In genomic region chr20:6976096-6976495, GRCh38 we compare ENCODE assay signal across 15 cellular contexts.
"Had no signal": no experiment of that assay in that cellular context is flagged by ENCODE, and none has a peak within 500 bp of the region (broad histone marks: within the 10 kb centered on the region; RNA-seq: fewer than 3 reads in every experiment).

No MANE protein-coding gene starts in this region.

- H3K36me3 ChIP-seq: adrenal gland had no signal

- DNase-seq: activated CD4-positive, alpha-beta T cell treated with anti-CD3 and anti-CD28 coated beads, Interleukin-2, amount 50 U/mL, for 4 hours; activated effector memory CD4-positive, alpha-beta T cell treated with anti-CD3 and anti-CD28 coated beads, Interleukin-2, amount 50 U/mL, for 16 hours; activated T-cell treated with anti-CD3 and anti-CD28 coated beads, Interleukin-2, amount 50 U/mL, for 72 hours; adrenal gland; midbrain; posterior cingulate gyrus; retina; stimulated activated CD4-positive, alpha-beta T cell treated with anti-CD3 and anti-CD28 coated beads, Interleukin-12 subunit alpha, Interleukin-12 subunit beta, amount 100 ng/mL, for 4 hours; stimulated activated CD4-positive, alpha-beta T cell treated with anti-CD3 and anti-CD28 coated beads, Interleukin-1b, Interleukin-23, amount 100 ng/mL, for 48 hours; stimulated activated CD8-positive, alpha-beta memory T cell treated with anti-CD3 and anti-CD28 coated beads, Interleukin-4, amount 100 ng/mL, for 48 hours; stimulated activated naive CD8-positive, alpha-beta T cell treated with anti-CD3 and anti-CD28 coated beads, Interleukin-15, Interleukin-2, amounts not matched to agents 100 U/mL and 50 U/mL, for 24 hours; testis had no signal

- H3K27me3 ChIP-seq: adrenal gland, testis had no signal

- ATAC-seq: activated CD4-positive, CD25-positive, alpha-beta regulatory T cell treated with anti-CD3 and anti-CD28 coated beads, Interleukin-2, amount 50 U/mL, for 24 hours; activated naive CD4-positive, alpha-beta T cell treated with anti-CD3 and anti-CD28 coated beads, Interleukin-2, amount 50 U/mL, for 72 hours; activated T-cell treated with anti-CD3 and anti-CD28 coated beads, Interleukin-2, amount 50 U/mL, for 72 hours; stimulated activated naive CD8-positive, alpha-beta T cell treated with anti-CD3 and anti-CD28 coated beads, Interleukin-15, Interleukin-2, amounts not matched to agents 100 U/mL and 50 U/mL, for 24 hours had no signal

- H3K27ac ChIP-seq: adrenal gland, testis had no signal

- H3K9me3 ChIP-seq: adrenal gland, testis had no signal

- H3K4me1 ChIP-seq: adrenal gland, testis had no signal

- H3K4me3 ChIP-seq: adrenal gland, lung, testis had no signal
